In the genomic region with DNA sequence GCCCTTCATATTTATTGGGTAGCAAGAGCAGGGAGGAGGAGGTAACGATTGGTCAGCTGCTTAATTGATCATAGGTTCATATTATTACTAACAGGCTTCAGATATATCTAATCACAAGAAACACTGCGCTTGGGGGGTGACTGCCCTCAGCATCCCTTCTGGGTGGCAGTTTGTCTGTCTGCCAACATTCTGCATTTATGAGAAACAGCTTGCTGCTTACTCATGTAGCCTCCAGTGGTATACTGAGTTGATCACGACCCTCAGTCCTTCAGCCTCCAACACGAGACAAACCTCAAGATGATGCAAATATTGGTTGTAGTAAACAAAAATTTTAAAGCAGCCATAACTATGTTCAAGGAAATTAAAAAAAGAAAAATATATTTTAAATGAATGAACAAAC, we compare ENCODE assay signal across 27 cellular contexts.
"Had no signal": no experiment of that assay in that cellular context is flagged by ENCODE, and none has a peak within 500 bp of the region (broad histone marks: within the 10 kb centered on the region; RNA-seq: fewer than 3 reads in every experiment).

No MANE protein-coding gene starts in this region.

- DNase-seq: activated CD4-positive, alpha-beta T cell treated with anti-CD3 and anti-CD28 coated beads, Interleukin-2, amount 10 ng/mL, durations not matched to agents 24 days and 14 days; activated CD4-positive, alpha-beta T cell treated with anti-CD3 and anti-CD28 coated beads, Interleukin-2, amount 50 U/mL, for 4 hours; activated CD8-positive, alpha-beta T cell treated with anti-CD3 and anti-CD28 coated beads, Interleukin-2, amount 10 ng/mL, durations not matched to agents 7 days and 5 days; activated gamma-delta T cell; activated naive CD4-positive, alpha-beta T cell treated with Interleukin-2 at 50 U/mL for 16 hours; activated naive CD8-positive, alpha-beta T cell treated with anti-CD3 and anti-CD28 coated beads, Interleukin-2, amount 10 ng/mL, durations not matched to agents 7 days and 5 days; activated T-cell treated with anti-CD3 and anti-CD28 coated beads, Interleukin-2, amount 50 U/mL, for 24 hours; amygdala; body of pancreas; Kasumi-1; KG1; MG63; MV-4-11; NCI-H1092; NCI-H1436 treated with DMSO at 0.1 percent for 48 hours; NCI-H187; NCI-H2081; NCI-H2171 treated with DMSO at 0.1 percent for 48 hours; NCI-H2227 treated with DMSO at 0.1 percent for 48 hours; NCI-H524 treated with DMSO at 0.1 percent for 48 hours; OCI-M1; RPMI8226; SHP77 treated with DMSO at 0.1 percent for 48 hours; SW 1271 had no signal

- H3K9me3 Mint-ChIP-seq: activated CD4-positive, alpha-beta T cell treated with anti-CD3 and anti-CD28 coated beads, Interleukin-2, amount 10 ng/mL, durations not matched to agents 24 days and 14 days had no signal

- ATAC-seq: activated CD8-positive, alpha-beta T cell treated with anti-CD3 and anti-CD28 coated beads, Interleukin-2, amount 10 ng/mL, durations not matched to agents 7 days and 5 days; body of pancreas; Panc1 had no signal

- H3K27ac Mint-ChIP-seq: activated CD4-positive, alpha-beta T cell treated with anti-CD3 and anti-CD28 coated beads, Interleukin-2, amount 10 ng/mL, durations not matched to agents 24 days and 14 days; activated CD8-positive, alpha-beta T cell treated with anti-CD3 and anti-CD28 coated beads, Interleukin-2, amount 10 ng/mL, durations not matched to agents 7 days and 5 days; activated naive CD4-positive, alpha-beta T cell treated with anti-CD3 and anti-CD28 coated beads, Interleukin-2, amount 50 U/mL, for 24 hours; activated naive CD8-positive, alpha-beta T cell treated with anti-CD3 and anti-CD28 coated beads, Interleukin-2, amount 10 ng/mL, durations not matched to agents 7 days and 5 days; activated T-cell treated with anti-CD3 and anti-CD28 coated beads, Interleukin-2, amount 50 U/mL, for 24 hours; activated T-helper 2 cell treated with anti-CD3 and anti-CD28 coated beads, Interferon-gamma antibody, Interleukin-2, Interleukin-4, amounts not matched to agents 10 μg/mL and 5 μg/mL and 100 μg/mL, durations not matched to agents 14 hours and 24 hours and 36 hours had no signal

- H3K4me1 Mint-ChIP-seq: activated CD4-positive, alpha-beta T cell treated with anti-CD3 and anti-CD28 coated beads, Interleukin-2, amount 10 ng/mL, durations not matched to agents 24 days and 14 days; activated naive CD4-positive, alpha-beta T cell treated with anti-CD3 and anti-CD28 coated beads, Interleukin-2, amount 50 U/mL, for 24 hours; activated naive CD8-positive, alpha-beta T cell treated with anti-CD3 and anti-CD28 coated beads, Interleukin-2, amount 10 ng/mL, durations not matched to agents 7 days and 5 days had no signal

- H3K27me3 Mint-ChIP-seq: activated CD4-positive, alpha-beta T cell treated with anti-CD3 and anti-CD28 coated beads, Interleukin-2, amount 10 ng/mL, durations not matched to agents 24 days and 14 days; activated naive CD4-positive, alpha-beta T cell treated with anti-CD3 and anti-CD28 coated beads, Interleukin-2, amount 50 U/mL, for 24 hours; activated naive CD8-positive, alpha-beta T cell treated with anti-CD3 and anti-CD28 coated beads, Interleukin-2, amount 10 ng/mL, durations not matched to agents 7 days and 5 days; activated T-cell treated with anti-CD3 and anti-CD28 coated beads, Interleukin-2, amount 50 U/mL, for 24 hours had no signal

- H3K36me3 Mint-ChIP-seq: activated naive CD4-positive, alpha-beta T cell treated with anti-CD3 and anti-CD28 coated beads, Interleukin-2, amount 50 U/mL, for 24 hours; activated naive CD8-positive, alpha-beta T cell treated with anti-CD3 and anti-CD28 coated beads, Interleukin-2, amount 10 ng/mL, durations not matched to agents 7 days and 5 days had no signal

- H3K4me3 Mint-ChIP-seq: activated CD4-positive, alpha-beta T cell treated with anti-CD3 and anti-CD28 coated beads, Interleukin-2, amount 10 ng/mL, durations not matched to agents 24 days and 14 days; activated CD8-positive, alpha-beta T cell treated with anti-CD3 and anti-CD28 coated beads, Interleukin-2, amount 10 ng/mL, durations not matched to agents 7 days and 5 days; activated naive CD4-positive, alpha-beta T cell treated with anti-CD3 and anti-CD28 coated beads, Interleukin-2, amount 50 U/mL, for 24 hours; activated naive CD8-positive, alpha-beta T cell treated with anti-CD3 and anti-CD28 coated beads, Interleukin-2, amount 10 ng/mL, durations not matched to agents 7 days and 5 days; activated T-cell treated with anti-CD3 and anti-CD28 coated beads, Interleukin-2, amount 50 U/mL, for 24 hours had no signal
